Comparison of ENCODE assay signal across 8 cellular contexts in genomic region chr19:19732579-19733501, GRCh38.
A peak's percentile ranks its signal among the peaks of the same experiment; 100 is the strongest.
DNase-seq lines count a peak whose midpoint lies in the region; ATAC-seq lines count a peak whose summit lies in the region.

Gene ZNF14, minus strand, starts transcription at chr19:19733112. Its CDS starts 154 bp downstream, at chr19:19732958.

- peak; percentile 98 for ATAC-seq in GM18870 (IDR thresholded peaks at IDR 0.05; ENCODE audit: unreplicated experiment)
- peak; percentile 99 for ATAC-seq in HG03108 (IDR thresholded peaks at IDR 0.05; ENCODE audit: unreplicated experiment)

- DNase-seq in AG08395 (ENCODE audit: low spot score) = peak; percentile 100
- DNase-seq in NCI-H2196 treated with DMSO at 0.1 percent for 48 hours (lab: John Stamatoyannopoulos, UW; ENCODE audit: unreplicated experiment) = peak; percentile 92
- DNase-seq in activated CD4-positive, CD25-positive, alpha-beta regulatory T cell treated with anti-CD3 and anti-CD28 coated beads, Interleukin-2, amount 50 U/mL, for 16 hours (ENCODE audit: low read depth, low spot score) = peak; percentile 85
- peak; percentile 96 for DNase-seq in cerebellar cortex (ENCODE audit: low spot score)
- peak; percentile 97 for DNase-seq in islet precursor cell
- DNase-seq in stimulated activated CD4-positive, alpha-beta T cell treated with anti-CD3 and anti-CD28 coated beads, Interleukin-12 subunit alpha, Interleukin-12 subunit beta, amount 100 ng/mL, for 4 hours = peak; percentile 87

Comparison
In these comparisons a context has a peak if more than half of its experiments do, and no peak if none do; other contexts are left out.
1. Peak in every context shown above with its lines: DNase-seq and ATAC-seq.